Comparison of ENCODE assay signal across 16 cellular contexts in genomic region chr1:152933196-152933595, GRCh38. TPM values are rescaled to one million over a fixed set of nuclear protein-coding genes. Genes with fewer than 3 reads are reported as not detected.
DNase-seq lines count a peak whose midpoint lies in the region; ATAC-seq and TF ChIP-seq lines count a peak whose summit lies in the region.
"Had no signal": no experiment of that assay in that cellular context is flagged by ENCODE, and none has a peak within 500 bp of the region (broad histone marks: within the 10 kb centered on the region; RNA-seq: fewer than 3 reads in every experiment).

No MANE protein-coding gene starts in this region.

- intact Hi-C loops in dorsolateral prefrontal cortex (cut with DNase I) = no loop called here

- TF ChIP-seq CTCF in foreskin keratinocyte (conservative IDR thresholded peaks at IDR 0.05) = no peak
- TF ChIP-seq CTCF in dorsolateral prefrontal cortex (IDR thresholded peaks at IDR 0.05 in 54 of 56, conservative IDR thresholded peaks at IDR 0.05 in 2 of 56; ENCODE audit: low read depth in 1 of 56, partially characterized antibody in 56 of 56) = no peak

- no peaks in the 10 kb centered on the region for H3K27me3 ChIP-seq in foreskin keratinocyte
- peaks cover 0 to 10% (median 0%) of the 10 kb centered on the region in 45 donors for H3K27me3 ChIP-seq in dorsolateral prefrontal cortex

- H3K4me3 ChIP-seq in dorsolateral prefrontal cortex = no peak overlapping the region

- H3K4me1 ChIP-seq in foreskin keratinocyte = no peaks in the 10 kb centered on the region

- H3K27ac Mint-ChIP-seq in stimulated activated memory B cell treated with anti-CD40 and anti-IgM and Interleukin-4, amounts not matched to agents 10 μg/mL and 1 μg/mL and 100 μg/mL, for 72 hours = no peak overlapping the region
- H3K27ac Mint-ChIP-seq: H9 had no signal

- DNase-seq in DMS79 (lab: John Stamatoyannopoulos, UW) (peak; percentile 61), DMS79 treated with DMSO at 0.1 percent for 48 hours (lab: John Stamatoyannopoulos, UW) (no peak), epithelial cell of prostate (ENCODE audit: low read depth, low spot score) (peak; percentile 91), foreskin keratinocyte (peak in 1 of 2 donors; percentile 78), renal cortical epithelial cell (ENCODE audit: low read depth) (peak; percentile 17), UCSD-AML1 (lab: John Stamatoyannopoulos, UW; ENCODE audit: unreplicated experiment) (no peak), dorsolateral prefrontal cortex (no peak)
- DNase-seq: DMS53, EL, GOT3, H9 had no signal

- H3K4me3 Mint-ChIP-seq in stimulated activated memory B cell treated with anti-CD40 and anti-IgM and Interleukin-4, amounts not matched to agents 10 μg/mL and 1 μg/mL and 100 μg/mL, for 72 hours = no peak overlapping the region
- H3K4me3 Mint-ChIP-seq: H9 had no signal

- peak; percentile 19 for ATAC-seq in foreskin keratinocyte
- ATAC-seq in stimulated activated memory B cell treated with anti-CD40 and anti-IgM and Interleukin-4, amounts not matched to agents 10 μg/mL and 1 μg/mL and 100 μg/mL, for 72 hours = no peak

- no peaks in the 10 kb centered on the region for H3K36me3 Mint-ChIP-seq in stimulated activated memory B cell treated with anti-CD40 and anti-IgM and Interleukin-4, amounts not matched to agents 10 μg/mL and 1 μg/mL and 100 μg/mL, for 72 hours

- no peaks in the 10 kb centered on the region for H3K4me1 Mint-ChIP-seq in stimulated activated memory B cell treated with anti-CD40 and anti-IgM and Interleukin-4, amounts not matched to agents 10 μg/mL and 1 μg/mL and 100 μg/mL, for 72 hours
- H3K4me1 Mint-ChIP-seq: H9 had no signal

- H3K27ac ChIP-seq in epithelial cell of prostate (peak overlapping the region; percentile 74), foreskin keratinocyte (no peak overlapping the region), dorsolateral prefrontal cortex (no peak overlapping the region)
- H3K27ac ChIP-seq: 22Rv1 had no signal

- no peaks in the 10 kb centered on the region for H3K27me3 Mint-ChIP-seq in stimulated activated memory B cell treated with anti-CD40 and anti-IgM and Interleukin-4, amounts not matched to agents 10 μg/mL and 1 μg/mL and 100 μg/mL, for 72 hours

- H3K9me3 Mint-ChIP-seq in stimulated activated memory B cell treated with anti-CD40 and anti-IgM and Interleukin-4, amounts not matched to agents 10 μg/mL and 1 μg/mL and 100 μg/mL, for 72 hours = peaks cover 3% of the 10 kb centered on the region

RNA-seq across cellular contexts. Expression of gene SPRR5, which starts 13.8 kb away (rescaled TPM):
- total RNA-seq in foreskin keratinocyte = 0.24 and 0.32 TPM in 2 replicates
- 0.22 and 0.44 TPM in 2 replicates for polyA plus RNA-seq in foreskin keratinocyte
- total RNA-seq in renal cortical epithelial cell = not detected in 2 replicates
- not detected for total RNA-seq in dorsolateral prefrontal cortex
- total RNA-seq: A673, H9, HT-29 had no signal
- polyA plus RNA-seq: BJ had no signal

RNA-seq across cellular contexts. Expression of gene IVL, which starts 24.9 kb away (rescaled TPM):
- 1.5 and 2.1 TPM in 2 replicates for total RNA-seq in foreskin keratinocyte
- 1.5 and 2.6 TPM in 2 replicates for polyA plus RNA-seq in foreskin keratinocyte
- 0.15 and 2.4 TPM in 2 replicates for total RNA-seq in renal cortical epithelial cell
- total RNA-seq in dorsolateral prefrontal cortex = not detected
- total RNA-seq: A673, H9 had no signal

RNA-seq across cellular contexts. Expression of gene SPRR4, which starts 37.3 kb away (rescaled TPM):
- 0.18 TPM in 1 of 2 replicates, not detected in the other for total RNA-seq in foreskin keratinocyte
- polyA plus RNA-seq in foreskin keratinocyte = 0.14 and 0.16 TPM in 2 replicates
- not detected in 2 replicates for total RNA-seq in renal cortical epithelial cell
- not detected for total RNA-seq in dorsolateral prefrontal cortex
- total RNA-seq: A673, H9, HT-29 had no signal
- polyA plus RNA-seq: BJ had no signal

RNA-seq across cellular contexts. Expression of gene SPRR1A, which starts 50.7 kb away (rescaled TPM):
- 7.7 and 12.7 TPM in 2 replicates for total RNA-seq in foreskin keratinocyte
- 9.4 and 21.8 TPM in 2 replicates for polyA plus RNA-seq in foreskin keratinocyte
- not detected in 2 replicates for total RNA-seq in renal cortical epithelial cell
- total RNA-seq in dorsolateral prefrontal cortex = not detected
- total RNA-seq: A673, H9, HT-29 had no signal
- polyA plus RNA-seq: BJ had no signal

RNA-seq across cellular contexts. Expression of gene SMCP, which starts 55.1 kb away (rescaled TPM):
- total RNA-seq in foreskin keratinocyte (not detected in 2 replicates), renal cortical epithelial cell (not detected in 2 replicates), dorsolateral prefrontal cortex (not detected)
- polyA plus RNA-seq in foreskin keratinocyte = not detected in 2 replicates
- total RNA-seq: A673, H9, HT-29 had no signal
- polyA plus RNA-seq: BJ had no signal

Comparison
In these comparisons a context has a peak if more than half of its experiments do, and no peak if none do; other contexts are left out.
1. DNase-seq: peak in DMS79 (single experiment), epithelial cell of prostate (single experiment) and renal cortical epithelial cell (single experiment); none in DMS79 treated with DMSO at 0.1 percent for 48 hours (single experiment), UCSD-AML1 (single experiment) and dorsolateral prefrontal cortex (0 of 10).